In the genomic region with DNA sequence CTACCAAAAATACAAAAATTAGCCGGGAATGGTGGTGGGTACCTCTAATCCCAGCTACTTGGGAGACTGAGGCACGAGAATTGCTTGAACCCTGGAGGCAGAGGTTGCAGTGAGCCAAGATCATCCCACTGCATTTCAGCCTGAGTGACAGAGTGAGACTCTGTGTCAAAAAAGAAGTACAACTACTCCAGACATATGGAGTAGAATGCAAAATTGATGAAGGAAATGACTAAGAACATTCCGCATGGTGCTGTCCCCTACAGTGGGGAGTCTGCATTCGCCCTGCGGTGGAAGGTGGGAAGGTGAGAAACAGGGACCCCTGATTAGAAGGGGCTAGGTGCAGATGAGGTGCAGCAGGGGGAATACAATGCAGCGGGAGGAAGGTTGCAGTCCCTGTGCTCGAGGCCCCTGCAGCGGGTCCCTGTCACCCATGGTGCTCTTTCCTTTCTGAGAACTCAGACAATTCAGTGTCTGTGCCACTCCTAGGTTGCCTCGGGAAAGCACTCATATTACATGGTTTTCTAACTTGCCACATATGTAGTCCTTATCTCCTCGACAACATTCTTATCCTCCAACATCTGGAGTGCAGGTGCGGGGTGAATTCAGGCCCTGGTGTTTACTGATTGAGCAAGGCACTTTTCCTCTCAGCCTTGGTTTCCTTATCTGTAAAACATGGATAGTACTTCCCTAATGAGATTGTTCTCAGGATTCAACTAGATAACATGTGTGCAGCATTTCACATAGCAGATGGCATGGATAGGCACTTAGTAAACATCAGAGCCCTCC, we compare ENCODE assay signal across 13 cellular contexts. TPM values are rescaled to one million over a fixed set of nuclear protein-coding genes. Genes with fewer than 3 reads are reported as not detected.
A peak's percentile ranks its signal among the peaks of the same experiment; 100 is the strongest.
DNase-seq lines count a peak whose midpoint lies in the region; ATAC-seq, FAIRE-seq and TF ChIP-seq lines count a peak whose summit lies in the region.
"Had no signal": no experiment of that assay in that cellular context is flagged by ENCODE, and none has a peak within 500 bp of the region (broad histone marks: within the 10 kb centered on the region; RNA-seq: fewer than 3 reads in every experiment).

No MANE protein-coding gene starts in this region.

- DNase-seq in A549 (ENCODE audit: low read depth in 1 of 2, low spot score in 1 of 2) (peak in 1 of 2 experiments; percentile 16), HT1080 (ENCODE audit: low read depth) (peak; percentile 38), brain microvascular endothelial cell (no peak), Kasumi-1 (lab: John Stamatoyannopoulos, UW) (no peak), NCI-H2029 treated with DMSO at 0.1 percent for 48 hours (lab: John Stamatoyannopoulos, UW) (no peak), NCI-H2081 treated with DMSO at 0.1 percent for 48 hours (lab: John Stamatoyannopoulos, UW) (no peak)
- DNase-seq: activated CD4-positive, alpha-beta T cell treated with anti-CD3 and anti-CD28 coated beads for 48 hours; activated naive CD4-positive, alpha-beta T cell treated with anti-CD3 and anti-CD28 coated beads, Interleukin-2, amount 50 U/mL, for 16 hours; kidney; NCI-H2029; ovary; substantia nigra had no signal

- POLR2A ChIA-PET in A549 (lab: Yijun Ruan, JAX): interaction anchor here (0.7 to 1.6 kb wide), 3 partner anchors 26 to 80 kb away, joined by 3 to 10 read pairs (median 3); a partner anchor contains a TSS

- peaks cover 76% of the 10 kb centered on the region for H3K4me1 ChIP-seq in A549

- no peaks in the 10 kb centered on the region for H3K36me3 ChIP-seq in brain microvascular endothelial cell (replicated peaks)
- H3K36me3 ChIP-seq: ovary had no signal

- H3K4me3 ChIP-seq in A549 (no peak overlapping the region), brain microvascular endothelial cell (ENCODE audit: low read depth, low read length) (no peak overlapping the region)
- H3K4me3 ChIP-seq: ovary had no signal

- TF ChIP-seq POLR2A in A549 (IDR thresholded peaks at IDR 0.05; ENCODE audit: low read length): no peak

- no peaks in the 10 kb centered on the region for H3K27me3 ChIP-seq in brain microvascular endothelial cell (replicated peaks)
- H3K27me3 ChIP-seq: ovary had no signal

- 76% methylated on average over 11 of the region's 11 CpGs for WGBS in A549 (ENCODE audit: missing lambda C conversion rate)

- H3K27ac ChIP-seq in A549 (peak overlapping the region; percentile 65 to 67; a peak in 5 of 6 replicates), brain microvascular endothelial cell (peak overlapping the region; percentile 32)
- H3K27ac ChIP-seq: ovary had no signal

- TF ChIP-seq CTCF in A549 (IDR thresholded peaks at IDR 0.05) (no peak), brain microvascular endothelial cell (IDR thresholded peaks at IDR 0.05; ENCODE audit: low read depth, low read length, missing control alignments) (no peak)

- no peak for FAIRE-seq in A549 (lab: Jason Lieb, UNC)
- FAIRE-seq: kidney, RCC 7860 had no signal

- TF ChIP-seq RAD21 in A549 (conservative IDR thresholded peaks at IDR 0.05 in 1 of 2, IDR thresholded peaks at IDR 0.05 in 1 of 2): no peak

- H3K4me2 ChIP-seq in A549: 0 out of 3 replicates have a peak overlapping the region, but pooled peaks have one; percentile 8

- TF ChIP-seq EP300 in A549 (IDR thresholded peaks at IDR 0.05): no peak

- H3K9me3 ChIP-seq in A549: no peaks in the 10 kb centered on the region
- H3K9me3 ChIP-seq: ovary had no signal

- ATAC-seq in A549: no peak

- CTCF ChIA-PET in A549 (lab: Yijun Ruan, JAX): interaction anchor here (0.7 to 20.0 kb wide), 9 partner anchors 8 to 86 kb away, joined by 3 to 1913 read pairs (median 14); a partner anchor contains a TSS

- in situ Hi-C loops in brain microvascular endothelial cell (cut with HindIII; ENCODE audit: low pct_ligation_motif_present, low sequenced_read_pairs): no loop called here

TF ChIP-seq in A549, 52 proteins besides CTCF, POLR2A, EP300 and RAD21:
- TF ChIP-seq GATA3 (IDR thresholded peaks at IDR 0.05; ENCODE audit: borderline replicate concordance): no peak
- peak; percentile 28; the same call in 1 of the 2 replicates for TF ChIP-seq POLR2AphosphoS2 (conservative IDR thresholded peaks at IDR 0.05; ENCODE audit: low read length)

RNA-seq across cellular contexts. Expression of a gene that starts 5.2 kb away (rescaled TPM):
- polyA plus RNA-seq in A549 (2011; rRNA removed) (140 and 157 TPM in 2 replicates), A549 (2017; fragmentation: RNase III; extraction: RNeasy Plus Mini Kit Qiagen cat#74134 plus additional on column Dnase treatment) (131 to 159 TPM (median 148 TPM) in 3 replicates)
- polyA plus RNA-seq in A549 (2012; cell fraction: cytosol; rRNA removed): 213 and 248 TPM in 2 replicates
- 283 and 303 TPM in 2 replicates for polyA plus RNA-seq in A549 (2012; cell fraction: nucleus; rRNA removed)
- polyA minus RNA-seq in A549 (2011; rRNA and poly(A)+ RNA removed): 45.2 and 61.1 TPM in 2 replicates
- 34.5 and 39.4 TPM in 2 replicates for total RNA-seq in HT1080 (2014; rRNA removed; shearing (Covaris generic))
- 145 and 162 TPM in 2 replicates for polyA plus RNA-seq in HT1080 (2015; cell fraction: cytosol; rRNA removed)
- polyA plus RNA-seq in HT1080 (2015; cell fraction: nucleus; rRNA removed): 117 and 132 TPM in 2 replicates

RNA-seq across cellular contexts. Expression of a gene that starts 25.2 kb away (rescaled TPM):
- polyA plus RNA-seq in A549 (2011; rRNA removed): 23.9 and 25.8 TPM in 2 replicates
- polyA plus RNA-seq in A549 (2012; cell fraction: cytosol; rRNA removed): 75.7 and 103 TPM in 2 replicates
- 204 and 212 TPM in 2 replicates for polyA plus RNA-seq in A549 (2012; cell fraction: nucleus; rRNA removed)
- 31.0 to 37.1 TPM (median 36.0 TPM) in 3 replicates for polyA plus RNA-seq in A549 (2017; fragmentation: RNase III; extraction: RNeasy Plus Mini Kit Qiagen cat#74134 plus additional on column Dnase treatment)
- polyA minus RNA-seq in A549 (2011; rRNA and poly(A)+ RNA removed): 14.6 and 17.5 TPM in 2 replicates
- 7.5 and 9.3 TPM in 2 replicates for total RNA-seq in HT1080 (2014; rRNA removed; shearing (Covaris generic))
- polyA plus RNA-seq in HT1080 (2015; cell fraction: cytosol; rRNA removed): 11.7 and 14.8 TPM in 2 replicates
- 16.7 and 20.7 TPM in 2 replicates for polyA plus RNA-seq in HT1080 (2015; cell fraction: nucleus; rRNA removed)

RNA-seq across cellular contexts. Expression of a gene that starts 43.6 kb away (rescaled TPM):
- 19.0 and 19.6 TPM in 2 replicates for polyA plus RNA-seq in A549 (2011; rRNA removed)
- 56.6 and 74.8 TPM in 2 replicates for polyA plus RNA-seq in A549 (2012; cell fraction: cytosol; rRNA removed)
- polyA plus RNA-seq in A549 (2012; cell fraction: nucleus; rRNA removed): 286 and 297 TPM in 2 replicates
- 41.6 to 43.7 TPM (median 43.0 TPM) in 3 replicates for polyA plus RNA-seq in A549 (2017; fragmentation: RNase III; extraction: RNeasy Plus Mini Kit Qiagen cat#74134 plus additional on column Dnase treatment)
- 12.8 and 14.6 TPM in 2 replicates for polyA minus RNA-seq in A549 (2011; rRNA and poly(A)+ RNA removed)
- 6.5 and 11.7 TPM in 2 replicates for total RNA-seq in HT1080 (2014; rRNA removed; shearing (Covaris generic))
- 6.6 and 8.1 TPM in 2 replicates for polyA plus RNA-seq in HT1080 (2015; cell fraction: cytosol; rRNA removed)
- 32.9 and 36.8 TPM in 2 replicates for polyA plus RNA-seq in HT1080 (2015; cell fraction: nucleus; rRNA removed)

RNA-seq across cellular contexts. Expression of a gene that starts 44.8 kb away (rescaled TPM):
- polyA plus RNA-seq in A549 (2011; rRNA removed) (13.7 and 13.9 TPM in 2 replicates), A549 (2017; fragmentation: RNase III; extraction: RNeasy Plus Mini Kit Qiagen cat#74134 plus additional on column Dnase treatment) (18.6 to 24.1 TPM (median 23.8 TPM) in 3 replicates)
- 16.4 and 20.2 TPM in 2 replicates for polyA plus RNA-seq in A549 (2012; cell fraction: cytosol; rRNA removed)
- polyA plus RNA-seq in A549 (2012; cell fraction: nucleus; rRNA removed): 66.0 and 81.7 TPM in 2 replicates
- polyA minus RNA-seq in A549 (2011; rRNA and poly(A)+ RNA removed): 11.2 TPM in 2 replicates
- total RNA-seq in HT1080 (2014; rRNA removed; shearing (Covaris generic)): 2.2 and 2.9 TPM in 2 replicates
- 10.4 and 11.7 TPM in 2 replicates for polyA plus RNA-seq in HT1080 (2015; cell fraction: cytosol; rRNA removed)
- 40.8 and 46.7 TPM in 2 replicates for polyA plus RNA-seq in HT1080 (2015; cell fraction: nucleus; rRNA removed)

RNA-seq across cellular contexts. Expression of a gene that starts 53.5 kb away (rescaled TPM):
- polyA plus RNA-seq in A549 (2011; rRNA removed): 174 and 178 TPM in 2 replicates
- polyA plus RNA-seq in A549 (2012; cell fraction: cytosol; rRNA removed): 405 and 423 TPM in 2 replicates
- polyA plus RNA-seq in A549 (2012; cell fraction: nucleus; rRNA removed): 324 and 334 TPM in 2 replicates
- 200 to 208 TPM (median 205 TPM) in 3 replicates for polyA plus RNA-seq in A549 (2017; fragmentation: RNase III; extraction: RNeasy Plus Mini Kit Qiagen cat#74134 plus additional on column Dnase treatment)
- 239 and 243 TPM in 2 replicates for polyA minus RNA-seq in A549 (2011; rRNA and poly(A)+ RNA removed)
- total RNA-seq in HT1080 (2014; rRNA removed; shearing (Covaris generic)): 324 and 339 TPM in 2 replicates
- 173 and 190 TPM in 2 replicates for polyA plus RNA-seq in HT1080 (2015; cell fraction: cytosol; rRNA removed)
- polyA plus RNA-seq in HT1080 (2015; cell fraction: nucleus; rRNA removed): 94.2 and 99.1 TPM in 2 replicates
